8 cellular contexts compared by ENCODE assay signal in the genomic region with DNA sequence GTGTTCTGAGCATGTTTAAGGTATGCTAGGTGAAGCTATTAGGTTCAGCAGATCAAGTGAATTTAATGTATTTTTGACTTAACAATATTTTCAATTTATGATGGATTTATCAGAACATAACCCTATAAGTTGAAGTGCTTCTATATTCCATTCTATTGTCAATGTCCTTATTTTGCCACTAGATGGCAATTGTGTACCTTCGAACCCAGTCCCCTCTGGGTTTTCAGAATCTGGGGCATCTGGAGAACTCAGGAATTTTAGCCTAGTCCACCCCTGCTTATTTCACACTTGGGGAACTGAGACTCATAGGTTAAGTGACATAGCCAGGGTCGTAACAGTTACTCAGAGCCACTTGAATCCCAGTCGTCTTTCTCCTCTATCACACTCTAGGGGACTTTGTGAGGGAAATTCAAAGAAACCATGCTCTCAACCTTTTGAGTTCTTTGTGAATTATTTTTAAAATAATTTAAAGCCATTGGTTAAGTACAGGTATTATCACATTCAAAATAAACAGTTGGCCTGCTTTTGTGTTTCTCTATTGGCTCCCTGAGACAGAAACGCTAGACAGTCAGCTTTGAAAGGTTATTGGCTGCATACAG.
DNase-seq lines count a peak whose midpoint lies in the region; ATAC-seq and TF ChIP-seq lines count a peak whose summit lies in the region.

No MANE protein-coding gene starts in this region.

- DNase-seq in activated naive CD4-positive, alpha-beta T cell treated with anti-CD3 and anti-CD28 coated beads, Interleukin-2, amount 10 ng/mL, durations not matched to agents 7 days and 5 days = no peak
- peak; percentile 5 for DNase-seq in NCI-H1417 treated with DMSO at 0.1 percent for 48 hours (lab: John Stamatoyannopoulos, UW)
- DNase-seq in astrocyte of the cerebellum (ENCODE audit: low read depth) = peak; percentile 41
- DNase-seq in hippocampal formation (lab: John Stamatoyannopoulos, UW) = peak; percentile 15 to 77
- DNase-seq in stromal cell of bone marrow (ENCODE audit: low read depth) = peak; percentile 33
- DNase-seq in MV-4-11 (lab: John Stamatoyannopoulos, UW) = no peak

- H3K27ac Mint-ChIP-seq in activated naive CD4-positive, alpha-beta T cell treated with anti-CD3 and anti-CD28 coated beads, Interleukin-2, amount 50 U/mL, for 24 hours = peak overlapping the region; percentile 42
- H3K27ac Mint-ChIP-seq in activated naive CD4-positive, alpha-beta T cell treated with anti-CD3 and anti-CD28 coated beads, Interleukin-2, amount 10 ng/mL, durations not matched to agents 7 days and 5 days = no peak overlapping the region

- no peak overlapping the region for H3K4me3 ChIP-seq in astrocyte of the cerebellum (ENCODE audit: low read depth, low read length)

- peaks cover 4% of the 10 kb centered on the region for H3K4me1 Mint-ChIP-seq in activated naive CD4-positive, alpha-beta T cell treated with anti-CD3 and anti-CD28 coated beads, Interleukin-2, amount 50 U/mL, for 24 hours
- H3K4me1 Mint-ChIP-seq in activated naive CD4-positive, alpha-beta T cell treated with anti-CD3 and anti-CD28 coated beads, Interleukin-2, amount 10 ng/mL, durations not matched to agents 7 days and 5 days = no peaks in the 10 kb centered on the region

- ATAC-seq in HG03159 (IDR thresholded peaks at IDR 0.05; ENCODE audit: unreplicated experiment) = no peak

- in situ Hi-C loops in astrocyte of the cerebellum (cut with HindIII; ENCODE audit: low sequenced_read_pairs) = no loop called here

- no peak overlapping the region for H3K4me3 Mint-ChIP-seq in activated naive CD4-positive, alpha-beta T cell treated with anti-CD3 and anti-CD28 coated beads, Interleukin-2, amount 50 U/mL, for 24 hours
- no peak overlapping the region for H3K4me3 Mint-ChIP-seq in activated naive CD4-positive, alpha-beta T cell treated with anti-CD3 and anti-CD28 coated beads, Interleukin-2, amount 10 ng/mL, durations not matched to agents 7 days and 5 days

- peak; percentile 60 for TF ChIP-seq CTCF in astrocyte of the cerebellum (IDR thresholded peaks at IDR 0.05; ENCODE audit: low read depth, low read length, missing control alignments)

- peaks cover 31% of the 10 kb centered on the region for H3K36me3 Mint-ChIP-seq in activated naive CD4-positive, alpha-beta T cell treated with anti-CD3 and anti-CD28 coated beads, Interleukin-2, amount 50 U/mL, for 24 hours
- H3K36me3 Mint-ChIP-seq in activated naive CD4-positive, alpha-beta T cell treated with anti-CD3 and anti-CD28 coated beads, Interleukin-2, amount 10 ng/mL, durations not matched to agents 7 days and 5 days = peaks cover 1% of the 10 kb centered on the region

- no peaks in the 10 kb centered on the region for H3K27me3 Mint-ChIP-seq in activated naive CD4-positive, alpha-beta T cell treated with anti-CD3 and anti-CD28 coated beads, Interleukin-2, amount 50 U/mL, for 24 hours
- H3K27me3 Mint-ChIP-seq in activated naive CD4-positive, alpha-beta T cell treated with anti-CD3 and anti-CD28 coated beads, Interleukin-2, amount 10 ng/mL, durations not matched to agents 7 days and 5 days = no peaks in the 10 kb centered on the region

- H3K9me3 Mint-ChIP-seq in activated naive CD4-positive, alpha-beta T cell treated with anti-CD3 and anti-CD28 coated beads, Interleukin-2, amount 50 U/mL, for 24 hours = no peaks in the 10 kb centered on the region
- no peaks in the 10 kb centered on the region for H3K9me3 Mint-ChIP-seq in activated naive CD4-positive, alpha-beta T cell treated with anti-CD3 and anti-CD28 coated beads, Interleukin-2, amount 10 ng/mL, durations not matched to agents 7 days and 5 days

- CTCF ChIA-PET in activated naive CD4-positive, alpha-beta T cell treated with anti-CD3 and anti-CD28 coated beads, Interleukin-2, amount 10 ng/mL, durations not matched to agents 7 days and 5 days (lab: Charles Lee) = interaction anchor here (0.7 to 3.0 kb wide), 6 partner anchors 11 to 810 kb away, joined by 3 to 8 read pairs (median 4); no protein-coding TSS in a partner anchor

Comparison
In these comparisons a context has a peak if more than half of its experiments do, and no peak if none do; other contexts are left out.
1. DNase-seq: peak in NCI-H1417 treated with DMSO at 0.1 percent for 48 hours (single experiment), astrocyte of the cerebellum (single experiment), hippocampal formation (2 of 2) and stromal cell of bone marrow (single experiment); none in activated naive CD4-positive, alpha-beta T cell treated with anti-CD3 and anti-CD28 coated beads, Interleukin-2, amount 10 ng/mL, durations not matched to agents 7 days and 5 days (single experiment) and MV-4-11 (single experiment).